ENCODE assay signal across 13 cellular contexts in genomic region chr14:102826751-102827675, GRCh38.
"Had no signal": no experiment of that assay in that cellular context is flagged by ENCODE, and none has a peak within 500 bp of the region (broad histone marks: within the 10 kb centered on the region; RNA-seq: fewer than 3 reads in every experiment).

No MANE protein-coding gene starts in this region.

- DNase-seq: activated CD4-positive, alpha-beta T cell treated with anti-CD3 and anti-CD28 coated beads, Interleukin-2, amount 50 U/mL, for 48 hours; activated CD4-positive, CD25-positive, alpha-beta regulatory T cell; activated CD8-positive, alpha-beta memory T cell treated with anti-CD3 and anti-CD28 coated beads, Interleukin-2, amount 10 ng/mL, durations not matched to agents 7 days and 5 days; foreskin keratinocyte; left lung; nephron progenitor cell; SK-N-SH; stimulated activated CD4-positive, alpha-beta T cell treated with anti-CD3 and anti-CD28 coated beads, Interleukin-12 subunit alpha, Interleukin-12 subunit beta, amount 100 ng/mL, for 4 hours; stimulated activated CD4-positive, alpha-beta T cell treated with anti-CD3 and anti-CD28 coated beads, Interleukin-2, amount 100 ng/mL, for 48 hours; stomach had no signal

- ATAC-seq: activated CD8-positive, alpha-beta memory T cell treated with anti-CD3 and anti-CD28 coated beads, Interleukin-2, amount 10 ng/mL, durations not matched to agents 7 days and 5 days; foreskin keratinocyte had no signal

- H3K27me3 Mint-ChIP-seq: activated CD8-positive, alpha-beta memory T cell treated with anti-CD3 and anti-CD28 coated beads, Interleukin-2, amount 10 ng/mL, durations not matched to agents 7 days and 5 days; memory B cell had no signal

- H3K9me3 Mint-ChIP-seq: activated T-helper 2 cell treated with anti-CD3 and anti-CD28 coated beads, Interferon-gamma antibody, Interleukin-2, Interleukin-4, amounts not matched to agents 10 μg/mL and 5 μg/mL and 100 μg/mL, durations not matched to agents 14 hours and 24 hours and 36 hours; memory B cell; nephron progenitor cell; T-helper 1 cell treated with Interleukin-12 subunit alpha and Interleukin-12 subunit beta and Interleukin-4 antibody, amounts not matched to agents 30 μg/mL and 1 μg/mL, for 36 hours had no signal

- H3K27ac Mint-ChIP-seq: activated CD8-positive, alpha-beta memory T cell treated with anti-CD3 and anti-CD28 coated beads, Interleukin-2, amount 10 ng/mL, durations not matched to agents 7 days and 5 days had no signal

- H3K4me3 Mint-ChIP-seq: activated CD8-positive, alpha-beta memory T cell treated with anti-CD3 and anti-CD28 coated beads, Interleukin-2, amount 10 ng/mL, durations not matched to agents 7 days and 5 days; T-helper 1 cell treated with Interleukin-12 subunit alpha and Interleukin-12 subunit beta and Interleukin-4 antibody, amounts not matched to agents 30 μg/mL and 1 μg/mL, for 36 hours had no signal
